ENCODE assay signal across 12 cellular contexts in the genomic region with DNA sequence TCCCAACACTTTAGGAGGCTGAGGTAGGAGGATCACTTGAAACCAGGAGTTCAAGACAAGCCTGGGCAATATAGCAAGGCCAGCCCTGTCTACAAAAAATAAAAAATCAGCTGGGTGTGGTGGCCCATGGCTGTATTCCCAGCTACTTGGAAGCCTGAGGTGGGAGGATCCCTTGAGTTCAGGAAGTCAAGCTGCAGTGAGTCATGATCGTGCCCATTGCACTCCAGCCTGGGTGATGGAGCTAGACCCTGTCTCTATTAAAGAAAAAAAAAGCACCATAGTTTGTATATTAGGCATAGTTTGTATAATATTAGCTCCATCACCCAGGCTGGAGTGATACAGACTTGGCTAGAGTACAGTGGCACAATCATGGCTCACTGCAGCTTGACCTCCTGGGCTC. TPM values are rescaled to one million over a fixed set of nuclear protein-coding genes. Genes with fewer than 3 reads are reported as not detected.
DNase-seq lines count a peak whose midpoint lies in the region; ATAC-seq, FAIRE-seq and TF ChIP-seq lines count a peak whose summit lies in the region.
"Had no signal": no experiment of that assay in that cellular context is flagged by ENCODE, and none has a peak within 500 bp of the region (broad histone marks: within the 10 kb centered on the region; RNA-seq: fewer than 3 reads in every experiment).

No MANE protein-coding gene starts in this region.

- no peaks in the 10 kb centered on the region for H3K27me3 ChIP-seq in bronchial epithelial cell (ENCODE audit: control insufficient read depth, insufficient read depth, low read length)

- no peak for FAIRE-seq in bronchial epithelial cell (lab: Jason Lieb, UNC)
- no peak for FAIRE-seq in urothelium cell line (lab: Jason Lieb, UNC)

- H3K4me3 ChIP-seq in bronchial epithelial cell (ENCODE audit: low read depth, low read length) = no peak overlapping the region

- no peaks in the 10 kb centered on the region for H3K36me3 ChIP-seq in bronchial epithelial cell (ENCODE audit: control insufficient read depth, insufficient read depth, low read length)

- no peak for ATAC-seq in GM19452 (IDR thresholded peaks at IDR 0.05; ENCODE audit: unreplicated experiment)
- ATAC-seq in GM19455 (IDR thresholded peaks at IDR 0.05; ENCODE audit: unreplicated experiment) = no peak
- no peak for ATAC-seq in GM18873 (IDR thresholded peaks at IDR 0.05; ENCODE audit: low FRiP score, unreplicated experiment)

- TF ChIP-seq CTCF in AG09319 (IDR thresholded peaks at IDR 0.05; ENCODE audit: low read depth, low read length) (no peak), bronchial epithelial cell (IDR thresholded peaks at IDR 0.05; ENCODE audit: insufficient read depth, low read length, severe bottlenecking) (no peak)

- DNase-seq in AG09319 (ENCODE audit: extremely low read depth, low read depth) = peak; percentile 52
- peak; percentile 68 for DNase-seq in LHCN-M2 (ENCODE audit: low read depth)
- DNase-seq in bronchial epithelial cell (ENCODE audit: low read depth) = peak; percentile 92
- DNase-seq in islet precursor cell = peak; percentile 54
- DNase-seq in urothelium cell line (ENCODE audit: low spot score) = no peak
- DNase-seq: activated CD4-positive, alpha-beta T cell treated with anti-CD3 and anti-CD28 coated beads for 48 hours; activated naive CD8-positive, alpha-beta T cell treated with anti-CD3 and anti-CD28 coated beads, Interleukin-2, amount 10 ng/mL, durations not matched to agents 7 days and 5 days; C1 segment of cervical spinal cord; NCI-H1417 had no signal

RNA-seq across cellular contexts. Expression of gene NME5, which starts 9.6 kb away (rescaled TPM):
- total RNA-seq in LHCN-M2 (2014; rRNA removed) = 0.17 TPM in 1 of 2 replicates, not detected in the other
- 0.18 TPM for polyA plus RNA-seq in LHCN-M2 (2012)
- 0.53 and 0.64 TPM in 2 replicates for total RNA-seq in bronchial epithelial cell
- total RNA-seq: activated naive CD8-positive, alpha-beta T cell treated with anti-CD3 and anti-CD28 coated beads, Interleukin-2, amount 10 ng/mL, durations not matched to agents 7 days and 5 days had no signal

RNA-seq across cellular contexts. Expression of gene BRD8, which starts 29.6 kb away (rescaled TPM):
- total RNA-seq in LHCN-M2 (2014; rRNA removed) = 49.1 and 60.0 TPM in 2 replicates
- polyA plus RNA-seq in LHCN-M2 (2012) = 20.6 TPM
- 12.1 and 15.0 TPM in 2 replicates for total RNA-seq in bronchial epithelial cell

RNA-seq across cellular contexts. Expression of gene KIF20A, which starts 30.1 kb away (rescaled TPM):
- total RNA-seq in LHCN-M2 (2014; rRNA removed) = 108 and 113 TPM in 2 replicates
- 51.4 TPM for polyA plus RNA-seq in LHCN-M2 (2012)
- under 0.01 TPM in 2 replicates for total RNA-seq in bronchial epithelial cell

Comparison
In these comparisons a context has a peak if more than half of its experiments do, and no peak if none do; other contexts are left out.
1. RNA of gene KIF20A, which starts 30.1 kb away (total RNA-seq): 108 to 113 TPM in LHCN-M2; under 0.01 TPM in bronchial epithelial cell; every median in the first group is over 100 times any median in the second.